ENCODE assay signal across 1 cellular context in the genomic region with DNA sequence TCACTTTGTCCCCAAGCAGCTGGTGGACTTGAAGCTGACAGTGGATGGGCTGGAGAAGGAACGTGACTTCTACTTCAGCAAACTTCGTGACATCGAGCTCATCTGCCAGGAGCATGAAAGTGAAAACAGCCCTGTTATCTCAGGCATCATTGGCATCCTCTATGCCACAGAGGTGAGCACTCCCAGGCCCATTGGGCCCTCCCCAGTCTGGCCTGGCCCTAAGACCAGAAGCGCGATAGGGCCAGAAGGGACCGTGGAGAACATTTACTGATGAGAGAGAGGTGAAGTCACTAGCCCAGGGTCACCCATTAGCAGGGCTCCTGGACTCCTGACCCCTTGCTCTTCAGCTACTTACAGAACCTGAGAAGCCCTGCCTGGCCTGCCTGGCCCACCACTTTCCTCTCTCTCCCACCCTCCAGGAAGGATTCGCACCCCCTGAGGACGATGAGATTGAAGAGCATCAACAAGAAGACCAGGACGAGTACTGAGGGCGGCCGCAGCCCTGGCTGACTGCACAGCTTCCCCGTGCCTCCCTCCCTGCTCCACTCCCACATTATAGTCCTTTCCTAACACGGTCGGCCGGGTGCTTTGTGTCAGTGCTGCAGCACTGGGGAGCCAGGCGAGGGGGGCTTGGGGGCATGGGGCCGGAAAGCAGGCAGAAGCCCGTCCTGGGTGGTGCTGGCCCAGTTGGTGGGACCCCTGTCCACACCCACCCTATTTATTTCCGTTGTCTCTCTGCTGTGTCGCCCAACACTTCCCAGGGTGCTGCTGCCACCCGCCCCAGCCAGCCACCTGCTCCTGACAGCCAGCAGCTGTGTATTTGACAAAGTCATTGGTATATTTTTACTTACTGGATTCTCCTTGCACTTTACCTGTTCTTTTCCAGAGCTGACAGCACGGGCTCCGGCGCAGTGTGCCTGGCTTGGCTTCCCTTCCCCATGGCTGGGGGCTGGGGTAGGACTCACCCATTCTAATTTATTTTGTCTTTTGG.
TF ChIP-seq lines count a peak whose summit lies in the region.

No MANE protein-coding gene starts in this region.

TF ChIP-seq in HCT116, 20 proteins besides CTCF, POLR2A, EP300 and RAD21:
- TF ChIP-seq, protein P1, sequence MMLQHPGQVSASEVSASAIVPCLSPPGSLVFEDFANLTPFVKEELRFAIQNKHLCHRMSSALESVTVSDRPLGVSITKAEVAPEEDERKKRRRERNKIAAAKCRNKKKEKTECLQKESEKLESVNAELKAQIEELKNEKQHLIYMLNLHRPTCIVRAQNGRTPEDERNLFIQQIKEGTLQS (IDR thresholded peaks at IDR 0.05): no peak
- TF ChIP-seq SP1 (IDR thresholded peaks at IDR 0.05; ENCODE audit: low read depth) (no peak), SIN3A (IDR thresholded peaks at IDR 0.05; ENCODE audit: low read depth) (no peak), CEBPB (IDR thresholded peaks at IDR 0.05; ENCODE audit: low read depth) (no peak)
- TF ChIP-seq, protein P2, sequence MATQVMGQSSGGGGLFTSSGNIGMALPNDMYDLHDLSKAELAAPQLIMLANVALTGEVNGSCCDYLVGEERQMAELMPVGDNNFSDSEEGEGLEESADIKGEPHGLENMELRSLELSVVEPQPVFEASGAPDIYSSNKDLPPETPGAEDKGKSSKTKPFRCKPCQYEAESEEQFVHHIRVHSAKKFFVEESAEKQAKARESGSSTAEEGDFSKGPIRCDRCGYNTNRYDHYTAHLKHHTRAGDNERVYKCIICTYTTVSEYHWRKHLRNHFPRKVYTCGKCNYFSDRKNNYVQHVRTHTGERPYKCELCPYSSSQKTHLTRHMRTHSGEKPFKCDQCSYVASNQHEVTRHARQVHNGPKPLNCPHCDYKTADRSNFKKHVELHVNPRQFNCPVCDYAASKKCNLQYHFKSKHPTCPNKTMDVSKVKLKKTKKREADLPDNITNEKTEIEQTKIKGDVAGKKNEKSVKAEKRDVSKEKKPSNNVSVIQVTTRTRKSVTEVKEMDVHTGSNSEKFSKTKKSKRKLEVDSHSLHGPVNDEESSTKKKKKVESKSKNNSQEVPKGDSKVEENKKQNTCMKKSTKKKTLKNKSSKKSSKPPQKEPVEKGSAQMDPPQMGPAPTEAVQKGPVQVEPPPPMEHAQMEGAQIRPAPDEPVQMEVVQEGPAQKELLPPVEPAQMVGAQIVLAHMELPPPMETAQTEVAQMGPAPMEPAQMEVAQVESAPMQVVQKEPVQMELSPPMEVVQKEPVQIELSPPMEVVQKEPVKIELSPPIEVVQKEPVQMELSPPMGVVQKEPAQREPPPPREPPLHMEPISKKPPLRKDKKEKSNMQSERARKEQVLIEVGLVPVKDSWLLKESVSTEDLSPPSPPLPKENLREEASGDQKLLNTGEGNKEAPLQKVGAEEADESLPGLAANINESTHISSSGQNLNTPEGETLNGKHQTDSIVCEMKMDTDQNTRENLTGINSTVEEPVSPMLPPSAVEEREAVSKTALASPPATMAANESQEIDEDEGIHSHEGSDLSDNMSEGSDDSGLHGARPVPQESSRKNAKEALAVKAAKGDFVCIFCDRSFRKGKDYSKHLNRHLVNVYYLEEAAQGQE (IDR thresholded peaks at IDR 0.05; ENCODE audit: low read depth): no peak
- TF ChIP-seq, protein P3, sequence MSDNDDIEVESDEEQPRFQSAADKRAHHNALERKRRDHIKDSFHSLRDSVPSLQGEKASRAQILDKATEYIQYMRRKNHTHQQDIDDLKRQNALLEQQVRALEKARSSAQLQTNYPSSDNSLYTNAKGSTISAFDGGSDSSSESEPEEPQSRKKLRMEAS (IDR thresholded peaks at IDR 0.05): no peak
TF ChIP-seq in HCT116: peak in this region for 0.
